Comparison of ENCODE assay signal across 1 cellular context in the genomic region with DNA sequence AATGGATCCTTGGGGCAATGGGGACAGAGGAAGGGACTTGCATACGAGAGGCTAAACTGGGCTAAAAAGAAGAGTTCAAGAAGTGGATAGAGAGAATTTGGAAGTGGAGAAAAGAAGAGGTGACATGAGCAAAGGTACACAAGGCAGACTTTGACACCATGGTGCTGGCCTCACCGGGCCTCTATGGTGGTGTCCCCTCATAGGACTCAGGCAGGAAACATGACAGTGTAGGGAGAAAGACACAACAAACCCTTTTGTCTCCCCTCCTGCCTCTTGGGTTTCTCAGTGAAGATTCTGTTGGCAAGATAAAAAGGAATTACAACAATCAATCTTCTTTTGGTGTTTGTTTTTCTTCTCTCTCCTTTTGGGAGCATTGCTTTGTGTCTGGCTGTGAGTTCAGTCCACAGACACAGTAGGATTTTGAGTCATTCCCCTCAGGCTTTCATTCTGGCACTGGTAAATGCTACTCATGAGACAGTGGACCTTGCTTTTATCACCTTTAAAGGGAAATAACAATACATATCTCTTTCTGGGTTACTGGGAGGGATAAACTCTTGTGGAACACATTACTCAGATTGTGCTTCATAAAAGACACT.
TF ChIP-seq lines count a peak whose summit lies in the region.

No MANE protein-coding gene starts in this region.

TF ChIP-seq in SK-N-SH, 30 proteins besides CTCF, POLR2A, EP300 and RAD21 (continued from another document):
- TF ChIP-seq, protein P1, sequence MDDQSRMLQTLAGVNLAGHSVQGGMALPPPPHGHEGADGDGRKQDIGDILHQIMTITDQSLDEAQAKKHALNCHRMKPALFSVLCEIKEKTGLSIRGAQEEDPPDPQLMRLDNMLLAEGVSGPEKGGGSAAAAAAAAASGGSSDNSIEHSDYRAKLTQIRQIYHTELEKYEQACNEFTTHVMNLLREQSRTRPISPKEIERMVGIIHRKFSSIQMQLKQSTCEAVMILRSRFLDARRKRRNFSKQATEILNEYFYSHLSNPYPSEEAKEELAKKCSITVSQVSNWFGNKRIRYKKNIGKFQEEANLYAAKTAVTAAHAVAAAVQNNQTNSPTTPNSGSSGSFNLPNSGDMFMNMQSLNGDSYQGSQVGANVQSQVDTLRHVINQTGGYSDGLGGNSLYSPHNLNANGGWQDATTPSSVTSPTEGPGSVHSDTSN (IDR thresholded peaks at IDR 0.05), result peak; percentile 67
- TF ChIP-seq NFIC (IDR thresholded peaks at IDR 0.05; ENCODE audit: borderline replicate concordance) (peak; percentile 59; the same call in 1 of the 2 replicates), FOSL2 (IDR thresholded peaks at IDR 0.05; ENCODE audit: borderline replicate concordance, low read depth) (peak; percentile 36; the same call in 1 of the 2 replicates), JUND (IDR thresholded peaks at IDR 0.05) (0 out of 2 replicates have a peak, but pooled peaks have one; percentile 54), TCF12 (IDR thresholded peaks at IDR 0.05) (peak; percentile 77)
- TF ChIP-seq, protein P2, sequence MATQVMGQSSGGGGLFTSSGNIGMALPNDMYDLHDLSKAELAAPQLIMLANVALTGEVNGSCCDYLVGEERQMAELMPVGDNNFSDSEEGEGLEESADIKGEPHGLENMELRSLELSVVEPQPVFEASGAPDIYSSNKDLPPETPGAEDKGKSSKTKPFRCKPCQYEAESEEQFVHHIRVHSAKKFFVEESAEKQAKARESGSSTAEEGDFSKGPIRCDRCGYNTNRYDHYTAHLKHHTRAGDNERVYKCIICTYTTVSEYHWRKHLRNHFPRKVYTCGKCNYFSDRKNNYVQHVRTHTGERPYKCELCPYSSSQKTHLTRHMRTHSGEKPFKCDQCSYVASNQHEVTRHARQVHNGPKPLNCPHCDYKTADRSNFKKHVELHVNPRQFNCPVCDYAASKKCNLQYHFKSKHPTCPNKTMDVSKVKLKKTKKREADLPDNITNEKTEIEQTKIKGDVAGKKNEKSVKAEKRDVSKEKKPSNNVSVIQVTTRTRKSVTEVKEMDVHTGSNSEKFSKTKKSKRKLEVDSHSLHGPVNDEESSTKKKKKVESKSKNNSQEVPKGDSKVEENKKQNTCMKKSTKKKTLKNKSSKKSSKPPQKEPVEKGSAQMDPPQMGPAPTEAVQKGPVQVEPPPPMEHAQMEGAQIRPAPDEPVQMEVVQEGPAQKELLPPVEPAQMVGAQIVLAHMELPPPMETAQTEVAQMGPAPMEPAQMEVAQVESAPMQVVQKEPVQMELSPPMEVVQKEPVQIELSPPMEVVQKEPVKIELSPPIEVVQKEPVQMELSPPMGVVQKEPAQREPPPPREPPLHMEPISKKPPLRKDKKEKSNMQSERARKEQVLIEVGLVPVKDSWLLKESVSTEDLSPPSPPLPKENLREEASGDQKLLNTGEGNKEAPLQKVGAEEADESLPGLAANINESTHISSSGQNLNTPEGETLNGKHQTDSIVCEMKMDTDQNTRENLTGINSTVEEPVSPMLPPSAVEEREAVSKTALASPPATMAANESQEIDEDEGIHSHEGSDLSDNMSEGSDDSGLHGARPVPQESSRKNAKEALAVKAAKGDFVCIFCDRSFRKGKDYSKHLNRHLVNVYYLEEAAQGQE (IDR thresholded peaks at IDR 0.05; ENCODE audit: low read depth, low read length), result no peak
- TF ChIP-seq, protein P3, sequence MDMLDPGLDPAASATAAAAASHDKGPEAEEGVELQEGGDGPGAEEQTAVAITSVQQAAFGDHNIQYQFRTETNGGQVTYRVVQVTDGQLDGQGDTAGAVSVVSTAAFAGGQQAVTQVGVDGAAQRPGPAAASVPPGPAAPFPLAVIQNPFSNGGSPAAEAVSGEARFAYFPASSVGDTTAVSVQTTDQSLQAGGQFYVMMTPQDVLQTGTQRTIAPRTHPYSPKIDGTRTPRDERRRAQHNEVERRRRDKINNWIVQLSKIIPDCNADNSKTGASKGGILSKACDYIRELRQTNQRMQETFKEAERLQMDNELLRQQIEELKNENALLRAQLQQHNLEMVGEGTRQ (IDR thresholded peaks at IDR 0.05; ENCODE audit: borderline replicate concordance, low read depth, low read length), result no peak
- TF ChIP-seq, protein P4, sequence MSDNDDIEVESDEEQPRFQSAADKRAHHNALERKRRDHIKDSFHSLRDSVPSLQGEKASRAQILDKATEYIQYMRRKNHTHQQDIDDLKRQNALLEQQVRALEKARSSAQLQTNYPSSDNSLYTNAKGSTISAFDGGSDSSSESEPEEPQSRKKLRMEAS (IDR thresholded peaks at IDR 0.05; ENCODE audit: low read depth), result peak; percentile 26; the same call in 1 of the 2 replicates
